In the genomic region with DNA sequence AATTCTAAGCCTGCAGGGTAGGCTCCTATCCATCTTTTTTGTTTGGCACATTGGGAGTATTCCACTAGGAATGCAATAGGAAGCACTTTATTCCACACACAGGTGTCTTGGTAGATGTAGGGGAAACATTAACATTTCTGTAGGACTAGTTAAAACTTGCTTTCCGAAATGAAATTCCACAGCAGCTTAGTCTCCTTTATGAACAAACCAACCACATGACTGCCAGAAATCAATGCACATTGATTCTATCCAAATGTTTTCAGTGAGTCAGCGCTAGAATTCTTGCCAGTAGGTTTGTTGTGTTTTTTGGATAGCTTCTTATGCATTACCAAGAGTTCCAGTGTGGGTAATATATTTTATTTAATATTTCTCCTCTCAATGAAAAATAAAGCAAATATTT, we compare ENCODE assay signal across 1 cellular context.
TF ChIP-seq lines count a peak whose summit lies in the region.

No MANE protein-coding gene starts in this region.

TF ChIP-seq in WTC11, 78 proteins besides CTCF, POLR2A, EP300 and RAD21 (continued from another document):
- TF ChIP-seq, protein P1, sequence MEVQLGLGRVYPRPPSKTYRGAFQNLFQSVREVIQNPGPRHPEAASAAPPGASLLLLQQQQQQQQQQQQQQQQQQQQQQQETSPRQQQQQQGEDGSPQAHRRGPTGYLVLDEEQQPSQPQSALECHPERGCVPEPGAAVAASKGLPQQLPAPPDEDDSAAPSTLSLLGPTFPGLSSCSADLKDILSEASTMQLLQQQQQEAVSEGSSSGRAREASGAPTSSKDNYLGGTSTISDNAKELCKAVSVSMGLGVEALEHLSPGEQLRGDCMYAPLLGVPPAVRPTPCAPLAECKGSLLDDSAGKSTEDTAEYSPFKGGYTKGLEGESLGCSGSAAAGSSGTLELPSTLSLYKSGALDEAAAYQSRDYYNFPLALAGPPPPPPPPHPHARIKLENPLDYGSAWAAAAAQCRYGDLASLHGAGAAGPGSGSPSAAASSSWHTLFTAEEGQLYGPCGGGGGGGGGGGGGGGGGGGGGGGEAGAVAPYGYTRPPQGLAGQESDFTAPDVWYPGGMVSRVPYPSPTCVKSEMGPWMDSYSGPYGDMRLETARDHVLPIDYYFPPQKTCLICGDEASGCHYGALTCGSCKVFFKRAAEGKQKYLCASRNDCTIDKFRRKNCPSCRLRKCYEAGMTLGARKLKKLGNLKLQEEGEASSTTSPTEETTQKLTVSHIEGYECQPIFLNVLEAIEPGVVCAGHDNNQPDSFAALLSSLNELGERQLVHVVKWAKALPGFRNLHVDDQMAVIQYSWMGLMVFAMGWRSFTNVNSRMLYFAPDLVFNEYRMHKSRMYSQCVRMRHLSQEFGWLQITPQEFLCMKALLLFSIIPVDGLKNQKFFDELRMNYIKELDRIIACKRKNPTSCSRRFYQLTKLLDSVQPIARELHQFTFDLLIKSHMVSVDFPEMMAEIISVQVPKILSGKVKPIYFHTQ (CRISPR knock-in tag; IDR thresholded peaks at IDR 0.05) = no peak
- TF ChIP-seq FOXJ3 (CRISPR knock-in tag; IDR thresholded peaks at IDR 0.05; ENCODE audit: borderline replicate concordance) (no peak), TCF7 (CRISPR knock-in tag; IDR thresholded peaks at IDR 0.05; ENCODE audit: low read depth) (no peak), CREM (CRISPR knock-in tag; IDR thresholded peaks at IDR 0.05) (no peak)
- TF ChIP-seq, protein P2, sequence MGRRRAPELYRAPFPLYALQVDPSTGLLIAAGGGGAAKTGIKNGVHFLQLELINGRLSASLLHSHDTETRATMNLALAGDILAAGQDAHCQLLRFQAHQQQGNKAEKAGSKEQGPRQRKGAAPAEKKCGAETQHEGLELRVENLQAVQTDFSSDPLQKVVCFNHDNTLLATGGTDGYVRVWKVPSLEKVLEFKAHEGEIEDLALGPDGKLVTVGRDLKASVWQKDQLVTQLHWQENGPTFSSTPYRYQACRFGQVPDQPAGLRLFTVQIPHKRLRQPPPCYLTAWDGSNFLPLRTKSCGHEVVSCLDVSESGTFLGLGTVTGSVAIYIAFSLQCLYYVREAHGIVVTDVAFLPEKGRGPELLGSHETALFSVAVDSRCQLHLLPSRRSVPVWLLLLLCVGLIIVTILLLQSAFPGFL (CRISPR knock-in tag; IDR thresholded peaks at IDR 0.05; ENCODE audit: borderline replicate concordance) = no peak
- TF ChIP-seq, protein P3, sequence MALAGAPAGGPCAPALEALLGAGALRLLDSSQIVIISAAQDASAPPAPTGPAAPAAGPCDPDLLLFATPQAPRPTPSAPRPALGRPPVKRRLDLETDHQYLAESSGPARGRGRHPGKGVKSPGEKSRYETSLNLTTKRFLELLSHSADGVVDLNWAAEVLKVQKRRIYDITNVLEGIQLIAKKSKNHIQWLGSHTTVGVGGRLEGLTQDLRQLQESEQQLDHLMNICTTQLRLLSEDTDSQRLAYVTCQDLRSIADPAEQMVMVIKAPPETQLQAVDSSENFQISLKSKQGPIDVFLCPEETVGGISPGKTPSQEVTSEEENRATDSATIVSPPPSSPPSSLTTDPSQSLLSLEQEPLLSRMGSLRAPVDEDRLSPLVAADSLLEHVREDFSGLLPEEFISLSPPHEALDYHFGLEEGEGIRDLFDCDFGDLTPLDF (CRISPR knock-in tag; IDR thresholded peaks at IDR 0.05) = no peak
- TF ChIP-seq, protein P4, sequence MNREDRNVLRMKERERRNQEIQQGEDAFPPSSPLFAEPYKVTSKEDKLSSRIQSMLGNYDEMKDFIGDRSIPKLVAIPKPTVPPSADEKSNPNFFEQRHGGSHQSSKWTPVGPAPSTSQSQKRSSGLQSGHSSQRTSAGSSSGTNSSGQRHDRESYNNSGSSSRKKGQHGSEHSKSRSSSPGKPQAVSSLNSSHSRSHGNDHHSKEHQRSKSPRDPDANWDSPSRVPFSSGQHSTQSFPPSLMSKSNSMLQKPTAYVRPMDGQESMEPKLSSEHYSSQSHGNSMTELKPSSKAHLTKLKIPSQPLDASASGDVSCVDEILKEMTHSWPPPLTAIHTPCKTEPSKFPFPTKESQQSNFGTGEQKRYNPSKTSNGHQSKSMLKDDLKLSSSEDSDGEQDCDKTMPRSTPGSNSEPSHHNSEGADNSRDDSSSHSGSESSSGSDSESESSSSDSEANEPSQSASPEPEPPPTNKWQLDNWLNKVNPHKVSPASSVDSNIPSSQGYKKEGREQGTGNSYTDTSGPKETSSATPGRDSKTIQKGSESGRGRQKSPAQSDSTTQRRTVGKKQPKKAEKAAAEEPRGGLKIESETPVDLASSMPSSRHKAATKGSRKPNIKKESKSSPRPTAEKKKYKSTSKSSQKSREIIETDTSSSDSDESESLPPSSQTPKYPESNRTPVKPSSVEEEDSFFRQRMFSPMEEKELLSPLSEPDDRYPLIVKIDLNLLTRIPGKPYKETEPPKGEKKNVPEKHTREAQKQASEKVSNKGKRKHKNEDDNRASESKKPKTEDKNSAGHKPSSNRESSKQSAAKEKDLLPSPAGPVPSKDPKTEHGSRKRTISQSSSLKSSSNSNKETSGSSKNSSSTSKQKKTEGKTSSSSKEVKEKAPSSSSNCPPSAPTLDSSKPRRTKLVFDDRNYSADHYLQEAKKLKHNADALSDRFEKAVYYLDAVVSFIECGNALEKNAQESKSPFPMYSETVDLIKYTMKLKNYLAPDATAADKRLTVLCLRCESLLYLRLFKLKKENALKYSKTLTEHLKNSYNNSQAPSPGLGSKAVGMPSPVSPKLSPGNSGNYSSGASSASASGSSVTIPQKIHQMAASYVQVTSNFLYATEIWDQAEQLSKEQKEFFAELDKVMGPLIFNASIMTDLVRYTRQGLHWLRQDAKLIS (CRISPR knock-in tag; IDR thresholded peaks at IDR 0.05; ENCODE audit: borderline replicate concordance) = no peak
